Comparison of ENCODE assay signal across 1 cellular context in the genomic region with DNA sequence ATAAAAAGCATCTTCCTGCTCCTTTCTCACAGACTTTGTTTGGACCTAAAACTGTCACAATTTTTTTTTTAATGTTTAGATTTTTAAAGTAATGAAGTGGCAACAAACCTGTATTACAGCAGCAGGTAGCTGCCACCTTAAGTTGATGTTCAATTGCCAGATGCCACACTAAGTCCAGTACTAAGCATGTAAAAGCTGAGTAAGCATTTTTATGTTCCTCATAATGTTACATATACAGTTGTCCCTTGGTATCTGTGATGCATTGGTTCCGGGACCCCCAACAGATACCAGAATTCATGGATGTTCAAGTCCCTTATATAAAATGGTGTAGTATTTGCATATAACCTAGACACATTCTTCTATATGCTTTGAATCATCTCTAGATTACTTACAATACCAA.
TF ChIP-seq lines count a peak whose summit lies in the region.

No MANE protein-coding gene starts in this region.

TF ChIP-seq in HepG2, 621 proteins besides CTCF, POLR2A, EP300 and RAD21:
- TF ChIP-seq MAFF (IDR thresholded peaks at IDR 0.05; ENCODE audit: low read depth, low read length): peak; percentile 99
- no peak for TF ChIP-seq ELF3 (CRISPR knock-in tag; IDR thresholded peaks at IDR 0.05)
- TF ChIP-seq ZNF431 (CRISPR knock-in tag; IDR thresholded peaks at IDR 0.05; ENCODE audit: borderline replicate concordance, low read depth): no peak
- TF ChIP-seq RAD51 (IDR thresholded peaks at IDR 0.05; ENCODE audit: borderline replicate concordance): no peak
- TF ChIP-seq MTA3 (CRISPR knock-in tag; IDR thresholded peaks at IDR 0.05): no peak
- no peak for TF ChIP-seq HNRNPLL (IDR thresholded peaks at IDR 0.05; ENCODE audit: low read depth, low read length, poor library complexity, severe bottlenecking)
- no peak for TF ChIP-seq CEBPZ (IDR thresholded peaks at IDR 0.05; ENCODE audit: low read length)
- TF ChIP-seq ZNF598 (CRISPR knock-in tag; IDR thresholded peaks at IDR 0.05; ENCODE audit: borderline replicate concordance): no peak
- TF ChIP-seq ZNF674 (CRISPR knock-in tag; IDR thresholded peaks at IDR 0.05; ENCODE audit: low read depth): no peak
- no peak for TF ChIP-seq MTF2 (CRISPR knock-in tag; IDR thresholded peaks at IDR 0.05; ENCODE audit: borderline replicate concordance)
- TF ChIP-seq, protein P1, sequence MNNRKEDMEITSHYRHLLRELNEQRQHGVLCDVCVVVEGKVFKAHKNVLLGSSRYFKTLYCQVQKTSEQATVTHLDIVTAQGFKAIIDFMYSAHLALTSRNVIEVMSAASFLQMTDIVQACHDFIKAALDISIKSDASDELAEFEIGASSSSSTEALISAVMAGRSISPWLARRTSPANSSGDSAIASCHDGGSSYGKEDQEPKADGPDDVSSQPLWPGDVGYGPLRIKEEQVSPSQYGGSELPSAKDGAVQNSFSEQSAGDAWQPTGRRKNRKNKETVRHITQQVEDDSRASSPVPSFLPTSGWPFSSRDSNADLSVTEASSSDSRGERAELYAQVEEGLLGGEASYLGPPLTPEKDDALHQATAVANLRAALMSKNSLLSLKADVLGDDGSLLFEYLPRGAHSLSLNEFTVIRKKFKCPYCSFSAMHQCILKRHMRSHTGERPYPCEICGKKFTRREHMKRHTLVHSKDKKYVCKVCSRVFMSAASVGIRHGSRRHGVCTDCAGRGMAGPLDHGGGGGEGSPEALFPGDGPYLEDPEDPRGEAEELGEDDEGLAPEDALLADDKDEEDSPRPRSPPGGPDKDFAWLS (CRISPR knock-in tag; IDR thresholded peaks at IDR 0.05; ENCODE audit: borderline replicate concordance): no peak
- no peak for TF ChIP-seq RBAK (CRISPR knock-in tag; IDR thresholded peaks at IDR 0.05)
- TF ChIP-seq HDAC6 (IDR thresholded peaks at IDR 0.05; ENCODE audit: low read depth, low read length): no peak
- TF ChIP-seq RCOR2 (CRISPR knock-in tag; IDR thresholded peaks at IDR 0.05): no peak
- TF ChIP-seq, protein P2, sequence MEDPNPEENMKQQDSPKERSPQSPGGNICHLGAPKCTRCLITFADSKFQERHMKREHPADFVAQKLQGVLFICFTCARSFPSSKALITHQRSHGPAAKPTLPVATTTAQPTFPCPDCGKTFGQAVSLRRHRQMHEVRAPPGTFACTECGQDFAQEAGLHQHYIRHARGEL (CRISPR knock-in tag; IDR thresholded peaks at IDR 0.05): no peak
- no peak for TF ChIP-seq ZNF589 (CRISPR knock-in tag; conservative IDR thresholded peaks at IDR 0.05)
- TF ChIP-seq NCOA1 (CRISPR knock-in tag; IDR thresholded peaks at IDR 0.05): no peak
- TF ChIP-seq ZNF430 (CRISPR knock-in tag; IDR thresholded peaks at IDR 0.05): no peak
- no peak for TF ChIP-seq NFATC3 (CRISPR knock-in tag; IDR thresholded peaks at IDR 0.05)
- no peak for TF ChIP-seq ZNF335 (CRISPR knock-in tag; IDR thresholded peaks at IDR 0.05)
- TF ChIP-seq MAFG (CRISPR knock-in tag; IDR thresholded peaks at IDR 0.05): 0 out of 2 replicates have a peak, but pooled peaks have one; percentile 24
- TF ChIP-seq ZNF224 (CRISPR knock-in tag; IDR thresholded peaks at IDR 0.05): no peak
- peak; percentile 99 to 100 for TF ChIP-seq MAFK (conservative IDR thresholded peaks at IDR 0.05 in 1 of 2, IDR thresholded peaks at IDR 0.05 in 1 of 2; ENCODE audit: low read length in 2 of 2)
